ENCODE assay signal across 15 cellular contexts in the genomic region with DNA sequence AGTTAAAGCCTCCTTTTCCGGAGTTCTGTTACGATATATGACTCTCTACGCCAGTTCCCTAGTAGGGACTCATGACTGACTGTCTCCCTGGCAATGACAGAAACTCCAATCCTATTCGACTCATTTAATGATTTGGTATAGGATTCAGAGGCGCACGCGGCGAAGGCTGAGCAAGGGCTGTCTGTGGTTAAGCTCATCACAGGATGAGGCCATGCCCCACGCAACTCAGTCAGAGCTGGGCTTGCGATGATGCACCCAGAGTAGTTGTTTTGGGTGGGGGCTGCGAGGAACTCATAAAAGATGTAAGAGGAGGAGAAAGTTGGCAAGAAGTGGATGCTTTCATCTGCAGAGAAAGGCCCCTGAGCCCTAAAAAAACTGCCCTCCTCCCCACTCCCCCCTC. TPM values are rescaled to one million over a fixed set of nuclear protein-coding genes. Genes with fewer than 3 reads are reported as not detected.
DNase-seq lines count a peak whose midpoint lies in the region; ATAC-seq and TF ChIP-seq lines count a peak whose summit lies in the region.
"Had no signal": no experiment of that assay in that cellular context is flagged by ENCODE, and none has a peak within 500 bp of the region (broad histone marks: within the 10 kb centered on the region; RNA-seq: fewer than 3 reads in every experiment).

No MANE protein-coding gene starts in this region.

- no peaks in the 10 kb centered on the region for H3K4me1 ChIP-seq in right cardiac atrium (ENCODE audit: control insufficient read depth, insufficient read depth, low read length)
- no peaks in the 10 kb centered on the region for H3K4me1 ChIP-seq in foreskin keratinocyte
- no peaks in the 10 kb centered on the region for H3K4me1 ChIP-seq in neuron (ENCODE audit: insufficient read depth, low read length)
- H3K4me1 ChIP-seq in BE2C, result no peaks in the 10 kb centered on the region; the same call in 1 of the 2 replicates

- no peak overlapping the region for H3K4me3 ChIP-seq in right cardiac atrium (ENCODE audit: low read length)
- peak overlapping the region; percentile 28 for H3K4me3 ChIP-seq in neuron (ENCODE audit: low read length)
- H3K4me3 ChIP-seq in BE2C (ENCODE audit: low read depth, low read length), result no peak overlapping the region; the same call in 1 of the 2 replicates

- no peak overlapping the region for H3K27ac ChIP-seq in right cardiac atrium (ENCODE audit: low read length)
- H3K27ac ChIP-seq in foreskin keratinocyte, result no peak overlapping the region

- no peaks in the 10 kb centered on the region for H3K36me3 ChIP-seq in neuron (ENCODE audit: insufficient read depth, low read length)
- H3K36me3 ChIP-seq in BE2C, result no peaks in the 10 kb centered on the region
- H3K36me3 ChIP-seq: thyroid gland had no signal

- 51% methylated on average over 11 of the region's 11 CpGs for WGBS in right cardiac atrium

- H3K27me3 ChIP-seq in right cardiac atrium (ENCODE audit: control insufficient read depth, insufficient read depth) (no peaks in the 10 kb centered on the region), foreskin keratinocyte (peaks cover 47% of the 10 kb centered on the region), neuron (ENCODE audit: insufficient read depth, low read length) (peaks cover 48% of the 10 kb centered on the region), BE2C (peaks cover 68% of the 10 kb centered on the region)
- H3K27me3 ChIP-seq: thyroid gland had no signal

- no peak for TF ChIP-seq CTCF in foreskin keratinocyte (conservative IDR thresholded peaks at IDR 0.05)
- no peak for TF ChIP-seq CTCF in BE2C (IDR thresholded peaks at IDR 0.05; ENCODE audit: low read depth, low read length)

- DNase-seq in left cardiac atrium, result no peak
- no peak for DNase-seq in right cardiac atrium
- DNase-seq in foreskin keratinocyte, result no peak
- DNase-seq in NCI-H2107 treated with DMSO at 0.1 percent for 48 hours (lab: John Stamatoyannopoulos, UW; ENCODE audit: unreplicated experiment), result no peak
- DNase-seq in BE2C, result no peak
- DNase-seq in cerebellar cortex (ENCODE audit: low spot score), result no peak
- DNase-seq: activated naive CD4-positive, alpha-beta T cell treated with anti-CD3 and anti-CD28 coated beads for 36 hours; foreskin melanocyte; stimulated activated CD4-positive, alpha-beta T cell treated with anti-CD3 and anti-CD28 coated beads, Interleukin-1b, Interleukin-23, amount 100 ng/mL, for 48 hours; T-cell had no signal

- no peak overlapping the region for H2AFZ ChIP-seq in neuron (ENCODE audit: low read depth, low read length)

- intact Hi-C loops in left cardiac atrium (cut with DNase I), result no loop called here
- intact Hi-C loops in right cardiac atrium (cut with DNase I), result no loop called here

- H3K9me3 ChIP-seq in right cardiac atrium (ENCODE audit: control insufficient read depth, low read length), result no peaks in the 10 kb centered on the region
- no peaks in the 10 kb centered on the region for H3K9me3 ChIP-seq in neuron (ENCODE audit: low read length)
- H3K9me3 ChIP-seq in BE2C, result no peaks in the 10 kb centered on the region
- H3K9me3 ChIP-seq: thyroid gland had no signal

- peak; percentile 6 to 14 for ATAC-seq in left cardiac atrium
- no peak for ATAC-seq in right cardiac atrium
- peak; percentile 12 for ATAC-seq in foreskin keratinocyte
- ATAC-seq in HG03139 (IDR thresholded peaks at IDR 0.05; ENCODE audit: unreplicated experiment), result no peak
- ATAC-seq: T-cell had no signal

RNA-seq across cellular contexts. Expression of a gene that starts 0.5 kb away (rescaled TPM):
- total RNA-seq in left cardiac atrium (under 1 TPM; 0.10 to 0.38 TPM), right cardiac atrium (under 1 TPM in 3 of 4 donors, not detected in 1; 0.14 to 0.25 (median 0.15) TPM), foreskin keratinocyte (not detected in 2 replicates)
- polyA plus RNA-seq in right cardiac atrium (0.02 TPM), foreskin keratinocyte (not detected in 2 replicates)
- polyA plus RNA-seq in BE2C (2012; ENCODE audit: insufficient read depth, insufficient read length, low read depth), result not detected
- total RNA-seq: activated naive CD4-positive, alpha-beta T cell treated with anti-CD3 and anti-CD28 coated beads for 36 hours; bronchial epithelial cell; kidney; T-cell had no signal

Comparison
In these comparisons a context has a peak if more than half of its experiments do, and no peak if none do; other contexts are left out.
1. ATAC-seq: peak in left cardiac atrium (2 of 2) and foreskin keratinocyte (single experiment); none in right cardiac atrium (0 of 2) and HG03139 (single experiment).